In genomic region chr2:231679906-231680283, GRCh38 we compare ENCODE assay signal across 1 cellular context.
TF ChIP-seq lines count a peak whose summit lies in the region.

No MANE protein-coding gene starts in this region.

TF ChIP-seq in GM12878, 131 proteins besides CTCF, POLR2A, EP300 and RAD21 (continued from another document):
- TF ChIP-seq ZNF687 (IDR thresholded peaks at IDR 0.05) (peak; percentile 28; the same call in 1 of the 2 replicates), USF2 (IDR thresholded peaks at IDR 0.05; ENCODE audit: borderline replicate concordance, low read depth, low read length) (peak; percentile 42; the same call in 1 of the 2 replicates), CBX5 (IDR thresholded peaks at IDR 0.05; ENCODE audit: low read depth) (no peak), ZNF24 (IDR thresholded peaks at IDR 0.05) (no peak)
